24 cellular contexts compared by ENCODE assay signal in the genomic region with DNA sequence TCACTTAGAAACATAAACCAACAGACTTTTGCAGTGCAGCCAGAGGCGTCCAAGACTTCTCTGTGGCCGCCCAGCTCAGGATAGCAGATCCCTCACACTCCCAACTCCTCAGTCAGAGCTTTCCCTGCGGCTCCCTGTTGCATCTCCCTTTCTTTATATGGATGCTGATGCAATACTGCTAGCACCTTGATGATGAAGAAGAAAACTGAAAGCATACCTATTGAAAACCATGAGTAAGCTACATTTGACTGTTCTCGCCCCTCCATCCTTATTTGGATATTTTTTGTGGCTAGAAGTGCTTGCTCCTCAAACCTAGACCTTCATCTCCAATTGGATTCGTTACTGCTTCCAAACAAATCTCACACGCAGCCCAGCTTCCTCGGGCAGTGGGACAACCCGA. TPM values are rescaled to one million over a fixed set of nuclear protein-coding genes. Genes with fewer than 3 reads are reported as not detected.
DNase-seq lines count a peak whose midpoint lies in the region; TF ChIP-seq lines count a peak whose summit lies in the region.
"Had no signal": no experiment of that assay in that cellular context is flagged by ENCODE, and none has a peak within 500 bp of the region (broad histone marks: within the 10 kb centered on the region; RNA-seq: fewer than 3 reads in every experiment).

No MANE protein-coding gene starts in this region.

- DNase-seq in activated CD4-positive, alpha-beta T cell treated with anti-CD3 and anti-CD28 coated beads for 48 hours = peak; percentile 18
- DNase-seq in activated CD4-positive, alpha-beta T cell treated with anti-CD3 and anti-CD28 coated beads, Interleukin-2, amount 10 ng/mL, durations not matched to agents 7 days and 5 days = no peak
- peak; percentile 31 for DNase-seq in GM12865 (ENCODE audit: low read depth)
- DNase-seq in RWPE1 (ENCODE audit: low spot score) = no peak
- DNase-seq in chondrocyte (ENCODE audit: low spot score) = no peak
- no peak for DNase-seq in NOMO-1 treated with dmso at 0.1 percent for 144 hours (lab: John Stamatoyannopoulos, UW; ENCODE audit: unreplicated experiment)
- no peak for DNase-seq in NCI-H526 (lab: John Stamatoyannopoulos, UW)
- DNase-seq in activated CD4-positive, alpha-beta memory T cell treated with anti-CD3 and anti-CD28 coated beads, Interleukin-2, amount 10 ng/mL, durations not matched to agents 7 days and 5 days = no peak
- DNase-seq: AML-193; C1 segment of cervical spinal cord; CD8-positive, alpha-beta T cell; DMS153; H7; KBM-7; NCI-H1092; NCI-H1436; NCI-H1930; NCI-H2227 treated with DMSO at 0.1 percent for 48 hours; NCI-H510A treated with DMSO at 0.1 percent for 48 hours; NCI-H774; NK-92 treated with Interleukin-12 subunit alpha and Interleukin-12 subunit beta, amount 100 ng/mL, for 24 hours; OCI-M1 had no signal

- no peak overlapping the region for H3K4me3 Mint-ChIP-seq in activated CD4-positive, alpha-beta T cell treated with anti-CD3 and anti-CD28 coated beads, Interleukin-2, amount 10 ng/mL, durations not matched to agents 7 days and 5 days
- no peak overlapping the region for H3K4me3 Mint-ChIP-seq in chondrocyte (ENCODE audit: unreplicated experiment)
- no peak overlapping the region for H3K4me3 Mint-ChIP-seq in activated CD4-positive, alpha-beta memory T cell treated with anti-CD3 and anti-CD28 coated beads, Interleukin-2, amount 10 ng/mL, durations not matched to agents 7 days and 5 days
- H3K4me3 Mint-ChIP-seq: CD8-positive, alpha-beta T cell had no signal

- H3K4me3 ChIP-seq in GM12865 (ENCODE audit: low read depth, low read length) = no peak overlapping the region
- H3K4me3 ChIP-seq: SJSA1 had no signal

- H3K27ac ChIP-seq in RWPE1 = peak overlapping the region; percentile 76
- H3K27ac ChIP-seq: SJSA1 had no signal

- no peak overlapping the region for H3K27ac Mint-ChIP-seq in activated CD4-positive, alpha-beta T cell treated with anti-CD3 and anti-CD28 coated beads, Interleukin-2, amount 10 ng/mL, durations not matched to agents 7 days and 5 days
- H3K27ac Mint-ChIP-seq in chondrocyte (ENCODE audit: unreplicated experiment) = peak overlapping the region; percentile 80
- no peak overlapping the region for H3K27ac Mint-ChIP-seq in activated CD4-positive, alpha-beta memory T cell treated with anti-CD3 and anti-CD28 coated beads, Interleukin-2, amount 10 ng/mL, durations not matched to agents 7 days and 5 days
- H3K27ac Mint-ChIP-seq: CD8-positive, alpha-beta T cell had no signal

- CTCF ChIA-PET in activated CD4-positive, alpha-beta T cell treated with anti-CD3 and anti-CD28 coated beads, Interleukin-2, amount 10 ng/mL, durations not matched to agents 7 days and 5 days (lab: Charles Lee) = interaction anchor here (0.9 to 1.5 kb wide), 8 partner anchors 8 to 205 kb away, joined by 3 to 5 read pairs (median 4); no protein-coding TSS in a partner anchor
- CTCF ChIA-PET in RWPE1 (lab: Yijun Ruan, JAX) = no interaction called here
- CTCF ChIA-PET in activated CD4-positive, alpha-beta memory T cell treated with anti-CD3 and anti-CD28 coated beads, Interleukin-2, amount 10 ng/mL, durations not matched to agents 7 days and 5 days (lab: Charles Lee) = interaction anchor here (0.8 to 2.1 kb wide), 6 partner anchors 10 to 205 kb away, joined by 3 to 20 read pairs (median 6); no protein-coding TSS in a partner anchor

- POLR2A ChIA-PET in activated CD4-positive, alpha-beta T cell treated with anti-CD3 and anti-CD28 coated beads, Interleukin-2, amount 10 ng/mL, durations not matched to agents 7 days and 5 days (lab: Charles Lee) = interaction anchor here (0.6 kb wide), 1 partner anchor 163 kb away, joined by 4 read pairs; no protein-coding TSS in a partner anchor
- POLR2A ChIA-PET in RWPE1 (lab: Yijun Ruan, JAX; ENCODE audit: low non-redundant PET) = no interaction called here
- POLR2A ChIA-PET in activated CD4-positive, alpha-beta memory T cell treated with anti-CD3 and anti-CD28 coated beads, Interleukin-2, amount 10 ng/mL, durations not matched to agents 7 days and 5 days (lab: Charles Lee) = interaction anchor here (2.1 kb wide), 1 partner anchor 28 kb away, joined by 12 read pairs; no protein-coding TSS in a partner anchor

- H3K9me3 Mint-ChIP-seq in activated CD4-positive, alpha-beta T cell treated with anti-CD3 and anti-CD28 coated beads, Interleukin-2, amount 10 ng/mL, durations not matched to agents 7 days and 5 days = no peaks in the 10 kb centered on the region
- H3K9me3 Mint-ChIP-seq in chondrocyte (ENCODE audit: low read depth) = no peaks in the 10 kb centered on the region
- no peaks in the 10 kb centered on the region for H3K9me3 Mint-ChIP-seq in activated CD4-positive, alpha-beta memory T cell treated with anti-CD3 and anti-CD28 coated beads, Interleukin-2, amount 10 ng/mL, durations not matched to agents 7 days and 5 days
- H3K9me3 Mint-ChIP-seq: CD8-positive, alpha-beta T cell; HFFc6 had no signal

- H3K27me3 Mint-ChIP-seq in activated CD4-positive, alpha-beta T cell treated with anti-CD3 and anti-CD28 coated beads, Interleukin-2, amount 10 ng/mL, durations not matched to agents 7 days and 5 days = no peaks in the 10 kb centered on the region
- H3K27me3 Mint-ChIP-seq in chondrocyte (ENCODE audit: low read depth) = no peaks in the 10 kb centered on the region
- no peaks in the 10 kb centered on the region for H3K27me3 Mint-ChIP-seq in activated CD4-positive, alpha-beta memory T cell treated with anti-CD3 and anti-CD28 coated beads, Interleukin-2, amount 10 ng/mL, durations not matched to agents 7 days and 5 days

- TF ChIP-seq CTCF in GM12865 (IDR thresholded peaks at IDR 0.05; ENCODE audit: insufficient read depth, low read depth, low read length, missing control alignments) (no peak), RWPE1 (conservative IDR thresholded peaks at IDR 0.05; ENCODE audit: low read depth) (no peak), chondrocyte (IDR thresholded peaks at IDR 0.05) (no peak)

- H3K4me1 Mint-ChIP-seq in activated CD4-positive, alpha-beta T cell treated with anti-CD3 and anti-CD28 coated beads, Interleukin-2, amount 10 ng/mL, durations not matched to agents 7 days and 5 days = peaks cover 28% of the 10 kb centered on the region
- H3K4me1 Mint-ChIP-seq in chondrocyte (ENCODE audit: low read depth) = peaks cover 61% of the 10 kb centered on the region
- peaks cover 26% of the 10 kb centered on the region for H3K4me1 Mint-ChIP-seq in activated CD4-positive, alpha-beta memory T cell treated with anti-CD3 and anti-CD28 coated beads, Interleukin-2, amount 10 ng/mL, durations not matched to agents 7 days and 5 days

- no peaks in the 10 kb centered on the region for H3K36me3 Mint-ChIP-seq in activated CD4-positive, alpha-beta T cell treated with anti-CD3 and anti-CD28 coated beads, Interleukin-2, amount 10 ng/mL, durations not matched to agents 7 days and 5 days (ENCODE audit: low read depth)
- H3K36me3 Mint-ChIP-seq in chondrocyte (ENCODE audit: low read depth) = no peaks in the 10 kb centered on the region
- no peaks in the 10 kb centered on the region for H3K36me3 Mint-ChIP-seq in activated CD4-positive, alpha-beta memory T cell treated with anti-CD3 and anti-CD28 coated beads, Interleukin-2, amount 10 ng/mL, durations not matched to agents 7 days and 5 days (ENCODE audit: low read depth)
- H3K36me3 Mint-ChIP-seq: CD8-positive, alpha-beta T cell had no signal

RNA-seq across cellular contexts. Expression of a gene that starts 57.3 kb away (rescaled TPM):
- 10 to 100 TPM; 14.5 to 16.1 TPM for total RNA-seq in activated CD4-positive, alpha-beta T cell treated with anti-CD3 and anti-CD28 coated beads, Interleukin-2, amount 10 ng/mL, durations not matched to agents 7 days and 5 days
- 21.3 to 41.8 TPM (median 23.5 TPM) in 3 replicates for total RNA-seq in chondrocyte
- 10 to 100 TPM; 17.3 to 17.8 TPM for total RNA-seq in activated CD4-positive, alpha-beta memory T cell treated with anti-CD3 and anti-CD28 coated beads, Interleukin-2, amount 10 ng/mL, durations not matched to agents 7 days and 5 days

Comparison
In these comparisons a context has a peak if more than half of its experiments do, and no peak if none do; other contexts are left out.
1. DNase-seq: peak in activated CD4-positive, alpha-beta T cell treated with anti-CD3 and anti-CD28 coated beads for 48 hours (single experiment) and GM12865 (single experiment); none in activated CD4-positive, alpha-beta T cell treated with anti-CD3 and anti-CD28 coated beads, Interleukin-2, amount 10 ng/mL, durations not matched to agents 7 days and 5 days (single experiment), RWPE1 (single experiment), chondrocyte (single experiment), NOMO-1 treated with dmso at 0.1 percent for 144 hours (single experiment), NCI-H526 (0 of 2) and activated CD4-positive, alpha-beta memory T cell treated with anti-CD3 and anti-CD28 coated beads, Interleukin-2, amount 10 ng/mL, durations not matched to agents 7 days and 5 days (single experiment).